11 cellular contexts compared by ENCODE assay signal in the genomic region with DNA sequence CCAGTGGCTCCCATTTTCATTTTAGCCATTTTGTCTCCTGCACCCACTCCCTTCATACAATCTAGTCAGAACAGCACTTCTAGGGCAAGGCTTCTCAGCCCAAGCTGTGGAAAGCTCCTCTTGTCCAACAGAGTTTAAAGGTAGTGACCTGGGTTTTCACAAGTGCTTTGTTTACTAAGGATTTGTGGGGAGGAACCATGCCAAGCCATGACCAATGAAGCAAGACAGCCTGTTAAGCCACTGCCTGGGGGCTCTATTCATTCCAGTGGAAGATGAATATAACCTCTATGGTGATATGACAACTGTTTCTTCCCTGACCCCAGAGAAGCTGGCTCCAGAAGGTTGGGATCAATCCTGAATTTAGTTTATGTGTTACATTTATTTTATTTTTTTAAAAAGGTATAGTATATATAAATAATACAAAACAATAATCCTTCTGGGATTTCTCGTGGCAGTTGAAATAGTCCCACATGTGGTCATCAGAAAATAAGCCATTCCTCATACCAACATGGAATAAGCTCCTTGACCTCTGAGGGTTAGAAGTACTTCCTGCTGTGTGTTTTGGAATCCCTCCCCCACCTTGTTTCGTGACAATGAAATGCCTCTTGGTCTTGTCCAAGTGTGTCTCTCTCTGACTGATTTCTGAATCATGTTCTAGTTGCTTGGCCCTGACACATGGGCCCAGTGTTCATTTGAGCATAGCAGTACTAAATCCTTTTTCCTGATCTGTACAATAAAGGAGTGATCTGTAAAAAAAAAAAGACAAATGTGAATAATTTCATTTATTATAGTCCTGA. TPM values are rescaled to one million over a fixed set of nuclear protein-coding genes. Genes with fewer than 3 reads are reported as not detected.
DNase-seq lines count a peak whose midpoint lies in the region; ATAC-seq, FAIRE-seq and TF ChIP-seq lines count a peak whose summit lies in the region.
"Had no signal": no experiment of that assay in that cellular context is flagged by ENCODE, and none has a peak within 500 bp of the region (broad histone marks: within the 10 kb centered on the region; RNA-seq: fewer than 3 reads in every experiment).

No MANE protein-coding gene starts in this region.

- DNase-seq in AG09319 (ENCODE audit: extremely low read depth, low read depth) (peak; percentile 71), IMR-90 (peak; percentile 92), GM12878 (ENCODE audit: low read depth, low spot score) (no peak), kidney tubule cell (ENCODE audit: low spot score) (peak; percentile 96), MM.1S (no peak)
- no peak for DNase-seq in stimulated activated naive CD4-positive, alpha-beta T cell treated with Interleukin-2 at 50 U/mL for 16 hours (lab: John Stamatoyannopoulos, UW)
- no peak for DNase-seq in activated naive CD4-positive, alpha-beta T cell treated with anti-CD3 and anti-CD28 coated beads, Interleukin-2, amount 50 U/mL, for 72 hours (ENCODE audit: low spot score in 2 of 2)
- DNase-seq: NCI-H1417, T-helper 1 cell had no signal

- H2BK15ac ChIP-seq in IMR-90 (ENCODE audit: low read depth, low read length), result no peak overlapping the region

- H3K79me1 ChIP-seq in IMR-90 (ENCODE audit: low read depth in 1 of 2, low read length in 2 of 2), result peaks cover 0 to 4% of the 10 kb centered on the region in 2 experiments; a peak in 1 of 4 replicates

- SMC1A ChIA-PET in GM12878 (lab: Charles Lee; ENCODE audit: uncharacterized antibody, unreplicated experiment), result no interaction called here

- H3K9me3 ChIP-seq in IMR-90 (ENCODE audit: control insufficient read depth, insufficient read depth, low read length) (no peaks in the 10 kb centered on the region), GM12878 (replicated peaks; ENCODE audit: control insufficient read depth, insufficient read depth, low read length) (no peaks in the 10 kb centered on the region), MM.1S (replicated peaks; ENCODE audit: insufficient read depth, low read length) (no peaks in the 10 kb centered on the region)
- H3K9me3 ChIP-seq: esophagus muscularis mucosa had no signal

- H3K9me2 ChIP-seq in MM.1S (replicated peaks; ENCODE audit: insufficient read depth, low read length), result no peaks in the 10 kb centered on the region

- peak overlapping the region; percentile 41 for H3K27ac ChIP-seq in IMR-90 (ENCODE audit: insufficient read depth, low read length)
- no peak overlapping the region for H3K27ac ChIP-seq in GM12878 (ENCODE audit: control insufficient read depth, insufficient read depth)
- H3K27ac ChIP-seq in MM.1S (ENCODE audit: low read length), result no peak overlapping the region
- H3K27ac ChIP-seq: esophagus muscularis mucosa had no signal

- H3K27me3 ChIP-seq in IMR-90 (ENCODE audit: control insufficient read depth, insufficient read depth, low read length), result no peaks in the 10 kb centered on the region
- H3K27me3 ChIP-seq in GM12878 (replicated peaks in 1 of 2; ENCODE audit: control insufficient read depth in 2 of 2, insufficient read depth in 2 of 2, low read length in 1 of 2), result no peaks in the 10 kb centered on the region
- no peaks in the 10 kb centered on the region for H3K27me3 ChIP-seq in MM.1S (replicated peaks; ENCODE audit: insufficient read depth, low read length)
- H3K27me3 ChIP-seq: esophagus muscularis mucosa had no signal

- H3K9ac ChIP-seq in IMR-90 (ENCODE audit: low read depth, low read length), result no peak overlapping the region
- H3K9ac ChIP-seq in GM12878 (ENCODE audit: control insufficient read depth, insufficient read depth, low read length), result no peak overlapping the region
- H3K9ac ChIP-seq in MM.1S (ENCODE audit: low read length), result no peak overlapping the region

- H2BK20ac ChIP-seq in IMR-90 (ENCODE audit: low read depth, low read length), result no peak overlapping the region

- no peak for TF ChIP-seq RAD21 in IMR-90 (IDR thresholded peaks at IDR 0.05; ENCODE audit: low read length)
- no peak for TF ChIP-seq RAD21 in GM12878 (IDR thresholded peaks at IDR 0.05; ENCODE audit: insufficient read depth, low read depth, low read length)

- peak overlapping the region; percentile 17 for H2BK120ac ChIP-seq in IMR-90 (ENCODE audit: low read depth, low read length)

- CTCF ChIA-PET in IMR-90 (lab: Yijun Ruan, JAX), result interaction anchor here (0.5 to 0.6 kb wide), 2 partner anchors 21 to 283 kb away, joined by 3 read pairs; no protein-coding TSS in a partner anchor
- CTCF ChIA-PET in GM12878 (lab: Yijun Ruan, JAX), result interaction anchor here (0.9 kb wide), 1 partner anchor 386 kb away, joined by 3 read pairs; no protein-coding TSS in a partner anchor

- no peak overlapping the region for H2AK9ac ChIP-seq in IMR-90 (replicated peaks; ENCODE audit: low read depth, low read length, poor library complexity)

- H4K8ac ChIP-seq in IMR-90 (ENCODE audit: low read depth in 2 of 2, low read length in 2 of 2), result peak overlapping the region in 1 of 2 experiments; percentile 20; a peak in 2 of 4 replicates

- 0 out of 2 replicates have a peak overlapping the region, but pooled peaks have one; percentile 35 for H3K14ac ChIP-seq in IMR-90 (replicated peaks; ENCODE audit: low read depth, low read length)

- no peak overlapping the region for H4K5ac ChIP-seq in IMR-90 (ENCODE audit: low read depth, low read length)

- intact Hi-C loops in IMR-90 (cut with micrococcal nuclease), result loop anchor here (5.0 kb wide), 2 partner anchors 298 to 377 kb away; a partner anchor contains a TSS
- intact Hi-C loops in GM12878 (cut with micrococcal nuclease; ENCODE audit: unreplicated experiment), result loop anchor here (5.0 to 10.0 kb wide), 2 partner anchors 303 to 385 kb away; a partner anchor contains a TSS

- H3K4me1 ChIP-seq in IMR-90 (ENCODE audit: control insufficient read depth, insufficient read depth, low read length) (peaks cover 13% of the 10 kb centered on the region), GM12878 (ENCODE audit: control insufficient read depth, insufficient read depth, low read length) (no peaks in the 10 kb centered on the region; the same call in 1 of the 2 replicates), MM.1S (ENCODE audit: low read length) (no peaks in the 10 kb centered on the region)

- RAD21 ChIA-PET in GM12878 (lab: Charles Lee; ENCODE audit: unreplicated experiment), result no interaction called here

- H2BK5ac ChIP-seq in IMR-90 (ENCODE audit: low read depth, low read length, poor library complexity, severe bottlenecking), result peak overlapping the region; percentile 55

- no peak overlapping the region for H3K56ac ChIP-seq in IMR-90 (ENCODE audit: extremely low read depth, insufficient read depth, low read length)

- no peak overlapping the region; the same call in 1 of the 2 replicates for H3K23ac ChIP-seq in IMR-90 (ENCODE audit: low read depth, low read length)

- dilution Hi-C loops in IMR-90 (cut with HindIII; ENCODE audit: low sequenced_read_pairs, unreplicated experiment), result no loop called here

- ATAC-seq in IMR-90 (ENCODE audit: low read depth) (peak; percentile 60), GM12878 (no peak), GM18867 (IDR thresholded peaks at IDR 0.05; ENCODE audit: unreplicated experiment) (no peak)
- no peak for ATAC-seq in activated naive CD4-positive, alpha-beta T cell treated with anti-CD3 and anti-CD28 coated beads, Interleukin-2, amount 50 U/mL, for 72 hours

- TF ChIP-seq EP300 in GM12878 (IDR thresholded peaks at IDR 0.05; ENCODE audit: borderline replicate concordance in 1 of 2, control insufficient read depth in 1 of 2, low read depth in 2 of 2, low read length in 2 of 2), result no peak

- H3K36me3 ChIP-seq in IMR-90 (ENCODE audit: control insufficient read depth, insufficient read depth, low read length), result no peaks in the 10 kb centered on the region
- H3K36me3 ChIP-seq in GM12878 (ENCODE audit: control insufficient read depth in 2 of 2, insufficient read depth in 2 of 2, low read length in 1 of 2), result no peaks in the 10 kb centered on the region
- H3K36me3 ChIP-seq in MM.1S (replicated peaks; ENCODE audit: insufficient read depth, low read length), result no peaks in the 10 kb centered on the region

- no peaks in the 10 kb centered on the region for H3K36me3 Mint-ChIP-seq in activated naive CD4-positive, alpha-beta T cell treated with anti-CD3 and anti-CD28 coated beads, Interleukin-2, amount 50 U/mL, for 72 hours

- H4K91ac ChIP-seq in IMR-90 (ENCODE audit: insufficient read depth, low read depth, low read length), result peak overlapping the region; percentile 21; the same call in 1 of the 2 replicates

- H2AFZ ChIP-seq in IMR-90 (replicated peaks; ENCODE audit: low read length, poor library complexity), result no peak overlapping the region
- no peak overlapping the region for H2AFZ ChIP-seq in GM12878 (ENCODE audit: control insufficient read depth, low read depth, low read length)
- no peak overlapping the region for H2AFZ ChIP-seq in MM.1S (ENCODE audit: low read length)

- H3K4me2 ChIP-seq in IMR-90 (ENCODE audit: low read depth, low read length), result no peak overlapping the region
- no peak overlapping the region for H3K4me2 ChIP-seq in GM12878 (ENCODE audit: control insufficient read depth, insufficient read depth)
- no peak overlapping the region for H3K4me2 ChIP-seq in MM.1S (ENCODE audit: low read depth, low read length)

- H3K9me3 Mint-ChIP-seq in activated naive CD4-positive, alpha-beta T cell treated with anti-CD3 and anti-CD28 coated beads, Interleukin-2, amount 50 U/mL, for 72 hours, result no peaks in the 10 kb centered on the region

- H3K79me2 ChIP-seq in GM12878 (ENCODE audit: control insufficient read depth, insufficient read depth, low read length) (no peaks in the 10 kb centered on the region), MM.1S (ENCODE audit: low read length) (no peaks in the 10 kb centered on the region)

- no TSS peak for BruUV-seq in IMR-90 (replicated peaks; lab: Mats Ljungman, UMichigan)
- no TSS peak for BruUV-seq in GM12878 (replicated peaks; lab: Mats Ljungman, UMichigan)

- POLR2A ChIA-PET in IMR-90 (lab: Charles Lee; ENCODE audit: unreplicated experiment), result no interaction called here
- POLR2A ChIA-PET in GM12878 (lab: Charles Lee), result interaction anchor here (0.9 kb wide), 1 partner anchor 13 kb away, joined by 3 read pairs; no protein-coding TSS in a partner anchor

- FAIRE-seq in GM12878 (lab: Jason Lieb, UNC), result no peak

- no peaks in the 10 kb centered on the region for H3F3A ChIP-seq in MM.1S (ENCODE audit: insufficient read depth, low read length)

- TF ChIP-seq POLR2A in IMR-90 (IDR thresholded peaks at IDR 0.05; ENCODE audit: low read depth, low read length) (no peak), GM12878 (IDR thresholded peaks at IDR 0.05; ENCODE audit: low read depth, low read length) (no peak)

- H4K20me1 ChIP-seq in IMR-90 (ENCODE audit: insufficient read depth, low read length), result 0 out of 2 replicates have a peak, but pooled peaks cover 4% of the 10 kb centered on the region
- H4K20me1 ChIP-seq in GM12878 (ENCODE audit: control insufficient read depth, insufficient read depth), result no peaks in the 10 kb centered on the region
- no peaks in the 10 kb centered on the region for H4K20me1 ChIP-seq in MM.1S (ENCODE audit: insufficient read depth, low read length)

- peak overlapping the region; percentile 51 for H2AK5ac ChIP-seq in IMR-90 (ENCODE audit: low read depth, low read length)

- 0 out of 2 replicates have a peak overlapping the region, but pooled peaks have one; percentile 54 for H3K4ac ChIP-seq in IMR-90 (ENCODE audit: low read depth, low read length)

- WGBS in IMR-90 (ENCODE audit: extremely low coverage in 2 of 2, insufficient read length in 1 of 2), 2 experiments, result no CpG with 5 or more reads among the region's 2 CpGs
- WGBS in GM12878 (ENCODE audit: insufficient coverage, insufficient replicate concordance, low lambda C conversion rate, missing lambda C conversion rate), result 47% methylated on average over 2 of the region's 2 CpGs

- H3K18ac ChIP-seq in IMR-90 (ENCODE audit: low read depth, low read length), result no peak overlapping the region

- TF ChIP-seq CTCF in AG09319 (IDR thresholded peaks at IDR 0.05; ENCODE audit: low read depth, low read length) (no peak), IMR-90 (conservative IDR thresholded peaks at IDR 0.05; ENCODE audit: low read depth, low read length) (no peak), GM12878 (IDR thresholded peaks at IDR 0.05 in 2 of 3, conservative IDR thresholded peaks at IDR 0.05 in 1 of 3; ENCODE audit: control insufficient read depth in 2 of 3, extremely low read depth in 1 of 3, insufficient read depth in 1 of 3, low read depth in 3 of 3, low read length in 3 of 3) (no peak), MM.1S (IDR thresholded peaks at IDR 0.05; ENCODE audit: low read length) (no peak)

- in situ Hi-C loops in IMR-90 (cut with MboI; ENCODE audit: low sequenced_read_pairs) (loop anchor here (25.0 kb wide), 2 partner anchors 313 to 887 kb away; no protein-coding TSS in a partner anchor), GM12878 (cut with MboI) (no loop called here)

- H3K4me3 ChIP-seq in IMR-90 (ENCODE audit: insufficient read depth, low read depth, low read length) (no peak overlapping the region), GM12878 (no peak overlapping the region), MM.1S (ENCODE audit: low read length) (no peak overlapping the region)
- H3K4me3 ChIP-seq: esophagus muscularis mucosa had no signal

- no peak overlapping the region for H3K27ac Mint-ChIP-seq in activated naive CD4-positive, alpha-beta T cell treated with anti-CD3 and anti-CD28 coated beads, Interleukin-2, amount 50 U/mL, for 72 hours

- H3K9me1 ChIP-seq in IMR-90 (ENCODE audit: insufficient read depth, low read length), result peaks cover 10% of the 10 kb centered on the region

RNA-seq across cellular contexts. Expression of a gene that starts 13.3 kb away (rescaled TPM):
- total RNA-seq in IMR-90 (2012; rRNA removed), result 43.9 and 60.5 TPM in 2 replicates
- 22.3 and 28.2 TPM in 2 replicates for polyA plus RNA-seq in IMR-90 (2012; rRNA removed)
- 5.8 and 6.1 TPM in 2 replicates for polyA plus RNA-seq in IMR-90 (2012; cell fraction: cytosol; rRNA removed)
- 7.8 and 17.3 TPM in 2 replicates for polyA plus RNA-seq in IMR-90 (2012; cell fraction: nucleus; rRNA removed; ENCODE audit: low replicate concordance)
- total RNA-seq in GM12878 (2013; cell fraction: nucleolus; rRNA removed), result 43.7 and 50.7 TPM in 2 replicates
- 28.7 and 42.3 TPM in 2 replicates for total RNA-seq in GM12878 (2014; rRNA removed)
- total RNA-seq in GM12878 (2014; rRNA removed; fragmentation: Illumina TruSeq; extraction: Trizol), result 46.7 and 47.4 TPM in 2 replicates
- total RNA-seq in GM12878 (2021), result 39.3 and 46.1 TPM in 2 replicates
- polyA plus RNA-seq in GM12878 (2011; ENCODE audit: low read depth), result 38.5 TPM
- 44.5 and 57.5 TPM in 2 replicates for polyA plus RNA-seq in GM12878 (2011; rRNA removed)
- polyA plus RNA-seq in GM12878 (2011; cell fraction: cytosol; rRNA removed), result 25.4 and 33.5 TPM in 2 replicates
- 18.2 and 19.4 TPM in 2 replicates for polyA plus RNA-seq in GM12878 (2011; cell fraction: nucleus; rRNA removed)
- polyA plus RNA-seq in GM12878 (2012), result 32.8 and 44.6 TPM in 2 replicates
- 43.8 and 54.9 TPM in 2 replicates for polyA plus RNA-seq in GM12878 (2014; fragmentation: Illumina TruSeq; extraction: Trizol)
- polyA plus RNA-seq in GM12878 (2014; fragmentation: Nextera tagmentation; extraction: Ambion mirVana), result 10 to 100 TPM; 29.2 to 32.1 TPM
- polyA plus RNA-seq in GM12878 (2014; rRNA removed), result 25.4 and 31.7 TPM in 2 replicates
- polyA plus RNA-seq in GM12878 (2016; fragmentation: Nextera tagmentation; extraction: Ambion mirVana), result 10 to 100 TPM; 39.8 to 44.2 TPM
- polyA minus RNA-seq in GM12878 (2011; rRNA and poly(A)+ RNA removed), result 68.4 and 126 TPM in 2 replicates
- polyA minus RNA-seq in GM12878 (2011; cell fraction: cytosol; rRNA and poly(A)+ RNA removed), result 21.2 and 24.5 TPM in 2 replicates
- 16.2 and 30.7 TPM in 2 replicates for polyA minus RNA-seq in GM12878 (2011; cell fraction: nucleus; rRNA and poly(A)+ RNA removed)
- total RNA-seq in activated naive CD4-positive, alpha-beta T cell treated with anti-CD3 and anti-CD28 coated beads, Interleukin-2, amount 50 U/mL, for 72 hours, result 10 to 100 TPM; 61.6 to 62.0 TPM

RNA-seq across cellular contexts. Expression of a gene that starts 47.9 kb away (rescaled TPM):
- total RNA-seq in IMR-90 (2012; rRNA removed) (50.0 and 62.9 TPM in 2 replicates), GM12878 (2014; rRNA removed) (44.7 and 53.3 TPM in 2 replicates), GM12878 (2014; rRNA removed; fragmentation: Illumina TruSeq; extraction: Trizol) (60.8 and 61.2 TPM in 2 replicates), GM12878 (2021) (90.1 and 93.5 TPM in 2 replicates)
- polyA plus RNA-seq in IMR-90 (2012; rRNA removed) (42.7 and 45.1 TPM in 2 replicates), GM12878 (2011; rRNA removed) (73.3 and 94.0 TPM in 2 replicates), GM12878 (2014; fragmentation: Illumina TruSeq; extraction: Trizol) (87.6 and 94.3 TPM in 2 replicates), GM12878 (2014; fragmentation: Nextera tagmentation; extraction: Ambion mirVana) (10 to 100 TPM in 1 of 2 experiments, 1 to 10 TPM in 1; 8.2 to 23.0 TPM), GM12878 (2014; rRNA removed) (55.5 and 57.5 TPM in 2 replicates), GM12878 (2016; fragmentation: Nextera tagmentation; extraction: Ambion mirVana) (10 to 100 TPM; 46.9 to 50.7 TPM)
- polyA plus RNA-seq in IMR-90 (2012; cell fraction: cytosol; rRNA removed), result 14.4 and 24.9 TPM in 2 replicates
- 87.1 and 210 TPM in 2 replicates for polyA plus RNA-seq in IMR-90 (2012; cell fraction: nucleus; rRNA removed; ENCODE audit: low replicate concordance)
- total RNA-seq in GM12878 (2013; cell fraction: nucleolus; rRNA removed), result 719 and 759 TPM in 2 replicates
- polyA plus RNA-seq in GM12878 (2011; ENCODE audit: low read depth), result 104 TPM
- 60.0 and 80.8 TPM in 2 replicates for polyA plus RNA-seq in GM12878 (2011; cell fraction: cytosol; rRNA removed)
- polyA plus RNA-seq in GM12878 (2011; cell fraction: nucleus; rRNA removed), result 252 and 350 TPM in 2 replicates
- polyA plus RNA-seq in GM12878 (2012), result 66.6 and 69.7 TPM in 2 replicates
- polyA minus RNA-seq in GM12878 (2011; rRNA and poly(A)+ RNA removed), result 134 and 215 TPM in 2 replicates
- polyA minus RNA-seq in GM12878 (2011; cell fraction: cytosol; rRNA and poly(A)+ RNA removed), result 55.5 and 67.3 TPM in 2 replicates
- 205 and 262 TPM in 2 replicates for polyA minus RNA-seq in GM12878 (2011; cell fraction: nucleus; rRNA and poly(A)+ RNA removed)
- 100 to 1,000 TPM; 158 to 170 TPM for total RNA-seq in activated naive CD4-positive, alpha-beta T cell treated with anti-CD3 and anti-CD28 coated beads, Interleukin-2, amount 50 U/mL, for 72 hours

Comparison
In these comparisons a context has a peak if more than half of its experiments do, and no peak if none do; other contexts are left out.
1. DNase-seq: peak in AG09319 (single experiment), IMR-90 (single experiment) and kidney tubule cell (single experiment); none in GM12878 (single experiment), MM.1S (single experiment), stimulated activated naive CD4-positive, alpha-beta T cell treated with Interleukin-2 at 50 U/mL for 16 hours (single experiment) and activated naive CD4-positive, alpha-beta T cell treated with anti-CD3 and anti-CD28 coated beads, Interleukin-2, amount 50 U/mL, for 72 hours (0 of 2).